ENCODE assay signal across 14 cellular contexts in genomic region chr9:274101-274500, GRCh38. TPM values are rescaled to one million over a fixed set of nuclear protein-coding genes. Genes with fewer than 3 reads are reported as not detected.
DNase-seq lines count a peak whose midpoint lies in the region; ATAC-seq and TF ChIP-seq lines count a peak whose summit lies in the region.
"Had no signal": no experiment of that assay in that cellular context is flagged by ENCODE, and none has a peak within 500 bp of the region (broad histone marks: within the 10 kb centered on the region; RNA-seq: fewer than 3 reads in every experiment).

No MANE protein-coding gene starts in this region.

- no peaks in the 10 kb centered on the region for H3K9me3 Mint-ChIP-seq in activated CD4-positive, alpha-beta memory T cell treated with anti-CD3 and anti-CD28 coated beads, Interleukin-2, amount 10 ng/mL, durations not matched to agents 7 days and 5 days
- peaks cover 0 to 2% (median 0%) of the 10 kb centered on the region in 7 donors for H3K9me3 Mint-ChIP-seq in naive B cell

- POLR2A ChIA-PET in activated CD4-positive, alpha-beta memory T cell treated with anti-CD3 and anti-CD28 coated beads, Interleukin-2, amount 10 ng/mL, durations not matched to agents 7 days and 5 days (lab: Charles Lee) = interaction anchor here (0.9 to 13.8 kb wide), 13 partner anchors 7 to 194 kb away, joined by 3 to 197 read pairs (median 6); partner anchors contain the start of gene DOCK8

- H4K20me1 ChIP-seq in BLaER1 treated with 17β-estradiol and CSF1 and Interleukin-3, amounts not matched to agents 10 nM and 100 nM = no peaks in the 10 kb centered on the region

- H3K4me1 ChIP-seq in BLaER1 treated with 17β-estradiol and CSF1 and Interleukin-3, amounts not matched to agents 10 nM and 100 nM = peaks cover 46 to 91% (median 70%) of the 10 kb centered on the region in 10 experiments
- H3K4me1 ChIP-seq: BE2C, gastrocnemius medialis, HAP-1 had no signal

- H3K27me3 Mint-ChIP-seq in activated CD4-positive, alpha-beta memory T cell treated with anti-CD3 and anti-CD28 coated beads, Interleukin-2, amount 10 ng/mL, durations not matched to agents 7 days and 5 days = no peaks in the 10 kb centered on the region
- H3K27me3 Mint-ChIP-seq in naive B cell = no peaks in the 10 kb centered on the region

- DNase-seq in GM12864 (ENCODE audit: low read depth) = no peak
- DNase-seq in activated CD4-positive, alpha-beta memory T cell treated with anti-CD3 and anti-CD28 coated beads, Interleukin-2, amount 10 ng/mL, durations not matched to agents 7 days and 5 days = no peak
- no peak for DNase-seq in naive B cell
- DNase-seq in hepatic stellate cell (ENCODE audit: low spot score) = no peak
- DNase-seq in SIG-M5 treated with dmso at 0.1 percent for 504 hours (lab: John Stamatoyannopoulos, UW; ENCODE audit: unreplicated experiment) = no peak
- no peak for DNase-seq in NCI-H187 (lab: John Stamatoyannopoulos, UW)
- DNase-seq: BE2C, gastrocnemius medialis, NCI-H1417 treated with DMSO at 0.1 percent for 48 hours, NCI-H510A treated with DMSO at 0.1 percent for 48 hours had no signal

- peaks cover 0 to 85% (median 42%) of the 10 kb centered on the region in 11 experiments; a peak in 14 of 22 replicates for H3K36me3 ChIP-seq in BLaER1 treated with 17β-estradiol and CSF1 and Interleukin-3, amounts not matched to agents 10 nM and 100 nM
- H3K36me3 ChIP-seq: BE2C, gastrocnemius medialis, HAP-1 had no signal

- ATAC-seq in naive B cell (ENCODE audit: low read depth in 2 of 2) = no peak
- ATAC-seq in GM21717 (IDR thresholded peaks at IDR 0.05; ENCODE audit: unreplicated experiment) = no peak
- ATAC-seq: gastrocnemius medialis had no signal

- peaks cover 48% of the 10 kb centered on the region for H3K36me3 Mint-ChIP-seq in activated CD4-positive, alpha-beta memory T cell treated with anti-CD3 and anti-CD28 coated beads, Interleukin-2, amount 10 ng/mL, durations not matched to agents 7 days and 5 days (ENCODE audit: low read depth)
- H3K36me3 Mint-ChIP-seq in naive B cell = peaks cover 8 to 10% of the 10 kb centered on the region in 2 donors

- H3K4me3 ChIP-seq in BLaER1 treated with 17β-estradiol and CSF1 and Interleukin-3, amounts not matched to agents 10 nM and 100 nM = peak overlapping the region in 7 of 10 experiments; percentile 40 to 60 (median 50); a peak in 10 of 20 replicates
- H3K4me3 ChIP-seq in GM12864 (ENCODE audit: low read depth, low read length) = peak overlapping the region; percentile 67
- H3K4me3 ChIP-seq: gastrocnemius medialis, HAP-1 had no signal

- peak overlapping the region; percentile 97 for H3K27ac Mint-ChIP-seq in activated CD4-positive, alpha-beta memory T cell treated with anti-CD3 and anti-CD28 coated beads, Interleukin-2, amount 10 ng/mL, durations not matched to agents 7 days and 5 days
- H3K27ac Mint-ChIP-seq in naive B cell = peak overlapping the region in 5 of 6 donors; percentile 92 to 96 (median 95)

- H3K4me1 Mint-ChIP-seq in activated CD4-positive, alpha-beta memory T cell treated with anti-CD3 and anti-CD28 coated beads, Interleukin-2, amount 10 ng/mL, durations not matched to agents 7 days and 5 days = peaks cover 44% of the 10 kb centered on the region
- peaks cover 29 to 46% (median 41%) of the 10 kb centered on the region in 3 donors for H3K4me1 Mint-ChIP-seq in naive B cell

- H3K9ac ChIP-seq in BLaER1 treated with 17β-estradiol and CSF1 and Interleukin-3, amounts not matched to agents 10 nM and 100 nM = peak overlapping the region in 1 of 11 experiments; percentile 74; a peak in 2 of 22 replicates

- no peaks in the 10 kb centered on the region for H3K27me3 ChIP-seq in BLaER1 treated with 17β-estradiol and CSF1 and Interleukin-3, amounts not matched to agents 10 nM and 100 nM
- H3K27me3 ChIP-seq: BE2C, gastrocnemius medialis had no signal

- no peak for TF ChIP-seq CTCF in GM12864 (IDR thresholded peaks at IDR 0.05; ENCODE audit: low read depth, low read length, missing control alignments)

- peak overlapping the region in 9 of 11 experiments; percentile 77 to 88 (median 84); a peak in 17 of 22 replicates for H3K27ac ChIP-seq in BLaER1 treated with 17β-estradiol and CSF1 and Interleukin-3, amounts not matched to agents 10 nM and 100 nM
- H3K27ac ChIP-seq: gastrocnemius medialis had no signal

- CTCF ChIA-PET in activated CD4-positive, alpha-beta memory T cell treated with anti-CD3 and anti-CD28 coated beads, Interleukin-2, amount 10 ng/mL, durations not matched to agents 7 days and 5 days (lab: Charles Lee) = interaction anchor here (0.7 to 3.3 kb wide), 4 partner anchors 8 to 59 kb away, joined by 5 to 27 read pairs (median 12); partner anchors contain the start of gene DOCK8

- H3K9me3 ChIP-seq in BLaER1 treated with 17β-estradiol and CSF1 and Interleukin-3, amounts not matched to agents 10 nM and 100 nM (replicated peaks in 1 of 11) = peaks cover 25 to 89% (median 39%) of the 10 kb centered on the region in 11 experiments
- H3K9me3 ChIP-seq: BE2C, gastrocnemius medialis, HAP-1 had no signal

- H3K4me3 Mint-ChIP-seq in activated CD4-positive, alpha-beta memory T cell treated with anti-CD3 and anti-CD28 coated beads, Interleukin-2, amount 10 ng/mL, durations not matched to agents 7 days and 5 days = peak overlapping the region; percentile 83
- peak overlapping the region; percentile 83 to 97 (median 92) for H3K4me3 Mint-ChIP-seq in naive B cell

- H3K4me2 ChIP-seq in BLaER1 treated with 17β-estradiol and CSF1 and Interleukin-3, amounts not matched to agents 10 nM and 100 nM = peak overlapping the region in 10 of 11 experiments; percentile 55 to 83 (median 70); a peak in 20 of 22 replicates

RNA-seq across cellular contexts. Expression of gene DOCK8, which starts 59.4 kb away (rescaled TPM):
- total RNA-seq in activated CD4-positive, alpha-beta memory T cell treated with anti-CD3 and anti-CD28 coated beads, Interleukin-2, amount 10 ng/mL, durations not matched to agents 7 days and 5 days = 100 to 1,000 TPM; 370 to 374 TPM
- polyA plus RNA-seq in naive B cell (ENCODE audit: low read depth in 6 of 6) = 100 to 1,000 TPM in 1 of 6 donors, 10 to 100 TPM in 5; 15.3 to 109 (median 76.5) TPM
- total RNA-seq: RPMI7951 had no signal
